In the genomic region with DNA sequence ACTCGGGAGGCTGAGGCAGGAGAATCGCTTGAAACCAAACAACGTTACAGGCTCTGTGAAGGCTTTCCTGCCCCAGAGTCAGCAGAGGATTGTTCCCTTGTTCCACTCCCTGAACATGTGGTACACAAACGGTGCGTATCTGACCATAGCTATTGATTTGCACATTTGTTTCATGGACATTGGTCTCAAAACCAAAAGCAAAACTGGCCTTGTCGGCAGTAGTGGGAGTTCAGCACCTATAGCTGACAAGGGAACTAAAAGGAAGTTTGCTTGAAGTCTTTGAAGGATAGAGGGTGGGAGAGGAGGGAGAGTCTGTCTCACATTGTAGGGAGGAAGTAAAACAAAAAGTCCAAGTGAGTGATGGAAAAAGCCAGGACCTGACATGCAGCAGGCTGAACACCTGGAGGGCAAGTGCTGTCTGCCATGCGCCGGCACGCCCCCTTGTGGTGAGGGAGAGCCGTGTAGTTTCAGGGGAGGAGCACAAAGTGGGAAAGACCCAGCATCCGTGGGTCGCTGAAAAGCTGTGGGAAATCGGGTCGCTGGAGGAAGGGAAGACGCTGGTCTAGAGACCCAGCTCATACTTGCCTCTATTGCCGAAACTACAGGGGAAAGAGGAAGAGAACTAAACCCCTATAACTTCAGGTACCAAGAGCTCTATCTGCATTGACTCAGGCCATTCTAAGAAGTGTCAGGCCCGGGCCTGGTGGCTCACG, we compare ENCODE assay signal across 8 cellular contexts. TPM values are rescaled to one million over a fixed set of nuclear protein-coding genes. Genes with fewer than 3 reads are reported as not detected.
DNase-seq lines count a peak whose midpoint lies in the region; ATAC-seq and TF ChIP-seq lines count a peak whose summit lies in the region.

No MANE protein-coding gene starts in this region.

- peak; percentile 74 for DNase-seq in AG20443 (ENCODE audit: low spot score)
- DNase-seq in NCI-H345 (lab: John Stamatoyannopoulos, UW): peak; percentile 72
- peak; percentile 85 for DNase-seq in activated CD4-positive, alpha-beta T cell treated with anti-CD3 and anti-CD28 coated beads, Interleukin-2, amount 10 ng/mL, durations not matched to agents 7 days and 5 days
- DNase-seq in coronary artery (ENCODE audit: low spot score): no peak
- DNase-seq in lower lobe of right lung: peak; percentile 81
- DNase-seq in stimulated activated CD8-positive, alpha-beta memory T cell treated with anti-CD3 and anti-CD28 coated beads, Interleukin-12 subunit alpha, Interleukin-12 subunit beta, amount 100 ng/mL, for 4 hours (ENCODE audit: low read depth): peak; percentile 63

- peaks cover 2% of the 10 kb centered on the region for H3K36me3 Mint-ChIP-seq in activated CD4-positive, alpha-beta T cell treated with anti-CD3 and anti-CD28 coated beads, Interleukin-2, amount 10 ng/mL, durations not matched to agents 7 days and 5 days (ENCODE audit: low read depth)

- H3K27me3 ChIP-seq in lower lobe of right lung (ENCODE audit: low read depth): no peaks in the 10 kb centered on the region

- H3K27ac ChIP-seq in coronary artery: no peak overlapping the region
- H3K27ac ChIP-seq in lower lobe of right lung: no peak overlapping the region

- CTCF ChIA-PET in activated CD4-positive, alpha-beta T cell treated with anti-CD3 and anti-CD28 coated beads, Interleukin-2, amount 10 ng/mL, durations not matched to agents 7 days and 5 days (lab: Charles Lee): interaction anchor here (0.6 to 2.0 kb wide), 16 partner anchors 9 to 201 kb away, joined by 3 to 10 read pairs (median 4); no protein-coding TSS in a partner anchor

- H3K27me3 Mint-ChIP-seq in activated CD4-positive, alpha-beta T cell treated with anti-CD3 and anti-CD28 coated beads, Interleukin-2, amount 10 ng/mL, durations not matched to agents 7 days and 5 days: no peaks in the 10 kb centered on the region

- H3K9me3 ChIP-seq in lower lobe of right lung: no peaks in the 10 kb centered on the region

- peaks cover 10% of the 10 kb centered on the region for H3K4me1 ChIP-seq in lower lobe of right lung

- H3K9me3 Mint-ChIP-seq in activated CD4-positive, alpha-beta T cell treated with anti-CD3 and anti-CD28 coated beads, Interleukin-2, amount 10 ng/mL, durations not matched to agents 7 days and 5 days: no peaks in the 10 kb centered on the region

- H3K36me3 ChIP-seq in lower lobe of right lung: no peaks in the 10 kb centered on the region

- POLR2A ChIA-PET in activated CD4-positive, alpha-beta T cell treated with anti-CD3 and anti-CD28 coated beads, Interleukin-2, amount 10 ng/mL, durations not matched to agents 7 days and 5 days (lab: Charles Lee): interaction anchor here (0.6 kb wide), 1 partner anchor 57 kb away, joined by 6 read pairs; no protein-coding TSS in a partner anchor

- TF ChIP-seq CTCF in coronary artery (IDR thresholded peaks at IDR 0.05) (peak; percentile 64), lower lobe of right lung (IDR thresholded peaks at IDR 0.05) (peak; percentile 88)

- H3K4me1 Mint-ChIP-seq in activated CD4-positive, alpha-beta T cell treated with anti-CD3 and anti-CD28 coated beads, Interleukin-2, amount 10 ng/mL, durations not matched to agents 7 days and 5 days: peaks cover 17% of the 10 kb centered on the region

- intact Hi-C loops in lower lobe of right lung (cut with DNase I): no loop called here

- no peak overlapping the region for H3K27ac Mint-ChIP-seq in activated CD4-positive, alpha-beta T cell treated with anti-CD3 and anti-CD28 coated beads, Interleukin-2, amount 10 ng/mL, durations not matched to agents 7 days and 5 days

- H3K4me3 Mint-ChIP-seq in activated CD4-positive, alpha-beta T cell treated with anti-CD3 and anti-CD28 coated beads, Interleukin-2, amount 10 ng/mL, durations not matched to agents 7 days and 5 days: no peak overlapping the region

- no peak overlapping the region for H3K4me3 ChIP-seq in coronary artery
- H3K4me3 ChIP-seq in lower lobe of right lung: no peak overlapping the region

- ATAC-seq in GM19023 (IDR thresholded peaks at IDR 0.05; ENCODE audit: unreplicated experiment) (peak; percentile 83), HG03139 (IDR thresholded peaks at IDR 0.05; ENCODE audit: unreplicated experiment) (peak; percentile 78), lower lobe of right lung (peak; percentile 82)

RNA-seq across cellular contexts. Expression of a gene that starts 58.0 kb away (rescaled TPM):
- 100 to 1,000 TPM in 1 of 2 experiments, 10 to 100 TPM in 1; 89.7 to 116 TPM for total RNA-seq in activated CD4-positive, alpha-beta T cell treated with anti-CD3 and anti-CD28 coated beads, Interleukin-2, amount 10 ng/mL, durations not matched to agents 7 days and 5 days
- total RNA-seq in lower lobe of right lung: 95.4 TPM
